13 cellular contexts compared by ENCODE assay signal in the genomic region with DNA sequence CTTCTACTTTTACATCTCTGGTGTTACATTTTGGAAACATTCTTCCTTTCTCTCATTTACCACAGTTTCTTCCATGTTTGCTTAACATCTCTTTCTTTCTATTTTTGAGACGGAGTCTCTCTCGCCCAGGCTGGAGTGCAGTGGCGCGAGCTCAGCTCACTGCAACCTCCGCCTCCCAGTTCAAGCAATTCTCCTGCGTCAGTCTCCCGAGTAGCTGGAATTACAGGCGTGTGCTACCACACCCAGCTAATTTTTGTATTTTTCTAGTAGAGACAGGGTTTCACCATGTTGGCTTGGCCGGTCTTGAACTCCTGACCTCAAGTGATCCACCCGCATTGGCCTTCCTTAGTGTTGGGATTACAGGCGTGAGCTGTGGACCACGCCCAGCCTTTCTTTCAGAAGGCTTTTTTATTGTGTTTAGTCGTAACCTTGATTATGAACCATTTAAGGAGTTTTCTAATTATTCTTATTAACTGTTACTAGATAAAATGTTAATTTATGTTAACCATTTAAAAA. TPM values are rescaled to one million over a fixed set of nuclear protein-coding genes. Genes with fewer than 3 reads are reported as not detected.
A peak's percentile ranks its signal among the peaks of the same experiment; 100 is the strongest.
DNase-seq lines count a peak whose midpoint lies in the region; ATAC-seq and TF ChIP-seq lines count a peak whose summit lies in the region.
"Had no signal": no experiment of that assay in that cellular context is flagged by ENCODE, and none has a peak within 500 bp of the region (broad histone marks: within the 10 kb centered on the region; RNA-seq: fewer than 3 reads in every experiment).

No MANE protein-coding gene starts in this region.

- no peak overlapping the region for H3K9ac ChIP-seq in GM23248

- no peaks in the 10 kb centered on the region for H3K27me3 Mint-ChIP-seq in CD14-positive monocyte (ENCODE audit: low read depth in 3 of 3)
- H3K27me3 Mint-ChIP-seq in T-helper 17 cell = no peaks in the 10 kb centered on the region
- H3K27me3 Mint-ChIP-seq: CD4-positive, alpha-beta T cell had no signal

- no peak overlapping the region for H3K4me2 ChIP-seq in GM23248 (ENCODE audit: unreplicated experiment)
- H3K4me2 ChIP-seq: GM23338 had no signal

- H3K27me3 ChIP-seq in GM23248 (replicated peaks; ENCODE audit: insufficient read depth) = no peaks in the 10 kb centered on the region
- H3K27me3 ChIP-seq: BE2C had no signal

- DNase-seq in CD14-positive monocyte (ENCODE audit: low spot score) (no peak), T-helper 17 cell (no peak), sciatic nerve (ENCODE audit: low spot score) (no peak), GM23248 (no peak), NCI-H1105 (lab: John Stamatoyannopoulos, UW) (no peak), T-helper 9 cell (no peak)
- DNase-seq: BE2C; C1 segment of cervical spinal cord; Caco-2; CD4-positive, alpha-beta T cell; HCEC 1CT had no signal

- ATAC-seq in T-helper 17 cell = no peak
- peak; percentile 77 for ATAC-seq in esophagus mucosa
- ATAC-seq in sciatic nerve = peak; percentile 88
- ATAC-seq: GM23338 had no signal

- H3K36me3 Mint-ChIP-seq in CD14-positive monocyte = peaks cover 10 to 19% of the 10 kb centered on the region in 2 donors
- H3K36me3 Mint-ChIP-seq in T-helper 17 cell (ENCODE audit: low read depth) = no peaks in the 10 kb centered on the region

- peaks cover 0 to 4% (median 2%) of the 10 kb centered on the region in 7 donors for H3K9me3 Mint-ChIP-seq in CD14-positive monocyte
- H3K9me3 Mint-ChIP-seq: CD4-positive, alpha-beta T cell; GM23338 had no signal

- intact Hi-C loops in CD14-positive monocyte (cut with micrococcal nuclease) = no loop called here
- intact Hi-C loops in sciatic nerve (cut with DNase I) = no loop called here

- H3K27ac Mint-ChIP-seq in CD14-positive monocyte = peak overlapping the region in 4 of 7 donors; percentile 4 to 61 (median 40)
- H3K27ac Mint-ChIP-seq in T-helper 17 cell = peak overlapping the region; percentile 86
- H3K27ac Mint-ChIP-seq: CD4-positive, alpha-beta T cell; GM23338 had no signal

- peaks cover 16% of the 10 kb centered on the region for H3K4me1 ChIP-seq in GM23248 (ENCODE audit: insufficient read depth)
- H3K4me1 ChIP-seq: BE2C had no signal

- WGBS in GM23248 (ENCODE audit: low coverage in 1 of 2, low lambda C conversion rate in 2 of 2, missing lambda C conversion rate in 2 of 2), 2 experiments = 95 to 96% methylated on average over 13 of the region's 13 CpGs

- H3K4me3 Mint-ChIP-seq in CD14-positive monocyte = no peak overlapping the region
- no peak overlapping the region for H3K4me3 Mint-ChIP-seq in T-helper 17 cell
- H3K4me3 Mint-ChIP-seq: CD4-positive, alpha-beta T cell; GM23338 had no signal

- H3F3A ChIP-seq in GM23248 (ENCODE audit: insufficient read depth) = peaks cover 18% of the 10 kb centered on the region; the same call in 1 of the 2 replicates

- H3K36me3 ChIP-seq in GM23248 (ENCODE audit: low read depth) = no peaks in the 10 kb centered on the region
- H3K36me3 ChIP-seq: BE2C had no signal

- peaks cover 100% of the 10 kb centered on the region for H3K79me2 ChIP-seq in GM23248 (ENCODE audit: insufficient read depth)

- H3K9me2 ChIP-seq in GM23248 (ENCODE audit: insufficient read depth) = no peaks in the 10 kb centered on the region

- no peak for TF ChIP-seq CTCF in CD14-positive monocyte (IDR thresholded peaks at IDR 0.05)

- H2AFZ ChIP-seq in GM23248 = no peak overlapping the region
- H2AFZ ChIP-seq: GM23338 had no signal

- H3K4me3 ChIP-seq in GM23248 = no peak overlapping the region
- H3K4me3 ChIP-seq: GM23338 had no signal

- H3K9me3 ChIP-seq in T-helper 17 cell (ENCODE audit: control insufficient read depth, low read length, poor library complexity, severe bottlenecking) (no peaks in the 10 kb centered on the region), GM23248 (ENCODE audit: low read depth) (no peaks in the 10 kb centered on the region)
- H3K9me3 ChIP-seq: BE2C, Caco-2 had no signal

- in situ Hi-C loops in GM23248 (cut with MboI) = no loop called here

- no peaks in the 10 kb centered on the region for H4K20me1 ChIP-seq in GM23248 (ENCODE audit: insufficient read depth)

- H3K27ac ChIP-seq in GM23248 = no peak overlapping the region

- H3K4me1 Mint-ChIP-seq in CD14-positive monocyte (peaks cover 2% of the 10 kb centered on the region), T-helper 17 cell (peaks cover 21% of the 10 kb centered on the region)

RNA-seq across cellular contexts. Expression of gene MAP3K4, which starts 27.8 kb away (rescaled TPM):
- polyA plus RNA-seq in CD14-positive monocyte = 1 to 10 TPM; 3.2 to 3.5 TPM
- 100 to 1,000 TPM; 173 to 188 TPM for total RNA-seq in T-helper 17 cell
- 43.4 TPM for total RNA-seq in esophagus mucosa
- 95.0 TPM for total RNA-seq in sciatic nerve
- total RNA-seq in GM23248 (2014; rRNA removed; shearing (Covaris generic)) = 24.0 and 26.2 TPM in 2 replicates
- polyA plus RNA-seq in GM23248 (2016; fragmentation: Nextera tagmentation; extraction: Ambion mirVana) = 8.4 and 13.0 TPM in 2 replicates
